In genomic region chr3:155646128-155646527, GRCh38 we compare ENCODE assay signal across 23 cellular contexts.
"Had no signal": no experiment of that assay in that cellular context is flagged by ENCODE, and none has a peak within 500 bp of the region (broad histone marks: within the 10 kb centered on the region; RNA-seq: fewer than 3 reads in every experiment).

No MANE protein-coding gene starts in this region.

- H3K9me3 ChIP-seq: heart left ventricle, lower lobe of right lung, prostate gland, suprapubic skin, transverse colon had no signal

- FAIRE-seq: endometrium, kidney, urothelium cell line had no signal

- H3K9ac ChIP-seq: neural progenitor cell had no signal

- H3K27ac ChIP-seq: heart left ventricle, lower lobe of right lung, neural progenitor cell, prostate gland, suprapubic skin, transverse colon had no signal

- H3K4me1 ChIP-seq: heart left ventricle, lower lobe of right lung, prostate gland, suprapubic skin, transverse colon had no signal

- ATAC-seq: activated T-cell treated with anti-CD3 and anti-CD28 coated beads, Interleukin-2, amount 50 U/mL, for 72 hours; left lobe of liver; naive thymus-derived CD8-positive, alpha-beta T cell; stimulated activated naive CD8-positive, alpha-beta T cell treated with anti-CD3 and anti-CD28 coated beads, Interleukin-15, amount 100 ng/mL, for 72 hours; T-helper 17 cell had no signal

- H3K36me3 ChIP-seq: heart left ventricle, lower lobe of right lung, neural progenitor cell, prostate gland, suprapubic skin, transverse colon had no signal

- H3K4me3 ChIP-seq: heart left ventricle, lower lobe of right lung, neural progenitor cell, prostate gland, suprapubic skin, transverse colon had no signal

- H3K27me3 ChIP-seq: heart left ventricle, neural progenitor cell, suprapubic skin, transverse colon had no signal

- H2AFZ ChIP-seq: neural progenitor cell had no signal

- DNase-seq: activated CD4-positive, alpha-beta memory T cell treated with anti-CD3 and anti-CD28 coated beads, Interleukin-2, amount 10 ng/mL, durations not matched to agents 7 days and 5 days; activated CD4-positive, alpha-beta T cell treated with anti-CD3 and anti-CD28 coated beads, Interleukin-2, amount 10 ng/mL, durations not matched to agents 24 days and 14 days; activated effector memory CD4-positive, alpha-beta T cell treated with Interleukin-2 at 50 U/mL for 16 hours; activated naive CD4-positive, alpha-beta T cell treated with anti-CD3 and anti-CD28 coated beads, Interleukin-2, amount 10 ng/mL, durations not matched to agents 7 days and 5 days; activated T-cell treated with anti-CD3 and anti-CD28 coated beads, Interleukin-2, amount 50 U/mL, for 72 hours; amygdala; cerebellar nuclear complex; cortex of kidney; effector CD4-positive, alpha-beta T cell; heart left ventricle; kidney; lower lobe of right lung; naive thymus-derived CD8-positive, alpha-beta T cell; stimulated activated CD4-positive, alpha-beta T cell treated with anti-CD3 and anti-CD28 coated beads, Interleukin-12 subunit alpha, Interleukin-12 subunit beta, amount 100 ng/mL, for 4 hours; stimulated activated naive CD8-positive, alpha-beta T cell treated with anti-CD3 and anti-CD28 coated beads, Interleukin-15, amount 100 ng/mL, for 72 hours; T-helper 17 cell; transverse colon had no signal

- H3K4me2 ChIP-seq: neural progenitor cell had no signal
